ENCODE assay signal across 9 cellular contexts in the genomic region with DNA sequence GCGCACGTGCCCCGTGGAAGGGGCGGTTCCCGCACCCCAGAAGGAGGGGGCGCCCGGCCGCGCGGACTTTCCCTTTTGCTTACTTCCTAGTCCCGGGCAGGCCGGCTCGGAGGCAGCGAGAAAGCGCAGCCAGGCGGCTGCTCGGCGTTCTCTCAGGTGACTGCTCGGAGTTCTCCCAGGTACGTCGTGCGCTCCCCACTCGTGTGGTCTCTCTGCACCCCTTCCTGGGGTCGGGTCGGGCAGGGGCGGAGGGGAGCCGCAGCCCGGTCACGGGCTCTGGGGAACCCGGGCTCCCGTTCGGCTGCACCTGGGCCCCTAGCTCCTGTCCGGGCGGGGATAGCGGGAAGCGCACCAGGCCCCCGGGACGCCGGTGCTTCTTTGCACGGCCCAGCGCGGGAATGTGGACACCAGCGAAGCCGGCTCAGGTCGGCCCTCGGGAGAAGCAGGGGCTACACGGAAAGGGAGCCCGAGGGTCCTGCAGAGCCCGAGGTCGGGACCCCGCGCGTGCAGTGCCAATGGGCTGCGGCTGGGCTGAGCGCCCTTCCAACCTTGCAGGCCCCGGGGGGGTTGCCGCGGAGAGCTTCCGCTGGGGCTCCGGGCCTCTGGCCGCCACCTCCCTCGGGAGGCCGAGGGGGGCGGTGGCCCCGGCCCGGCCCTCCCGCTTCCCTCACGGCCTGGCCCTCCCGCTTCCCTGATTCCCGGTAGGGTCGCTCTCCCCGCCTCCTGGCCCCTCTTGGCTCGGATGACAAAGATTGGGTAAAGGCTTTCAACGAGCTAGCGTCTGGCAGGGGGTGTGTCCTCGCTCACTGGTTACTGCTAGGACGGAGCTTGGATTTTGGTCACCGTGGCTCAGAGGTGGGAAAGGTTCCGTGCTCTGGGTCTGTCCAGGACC. TPM values are rescaled to one million over a fixed set of nuclear protein-coding genes. Genes with fewer than 3 reads are reported as not detected.
A peak's percentile ranks its signal among the peaks of the same experiment; 100 is the strongest.
DNase-seq lines count a peak whose midpoint lies in the region; ATAC-seq and TF ChIP-seq lines count a peak whose summit lies in the region.
"Had no signal": no experiment of that assay in that cellular context is flagged by ENCODE, and none has a peak within 500 bp of the region (broad histone marks: within the 10 kb centered on the region; RNA-seq: fewer than 3 reads in every experiment).

Gene TLR2, plus strand, starts transcription at position 99 of the 892 bp plus-strand sequence. CDS start 18,628 bp downstream, outside the sequence.

- H3K4me3 ChIP-seq in BLaER1 treated with 17β-estradiol and CSF1 and Interleukin-3, amounts not matched to agents 10 nM and 100 nM = peak within 1 kb of the TSS; percentile 43 to 67 (median 54)
- H3K4me3 ChIP-seq in choroid plexus epithelial cell (ENCODE audit: low read depth, low read length) (peak within 1 kb of the TSS; percentile 62), right lobe of liver (peak within 1 kb of the TSS; percentile 63 to 72 (median 63))

- TF ChIP-seq CTCF in choroid plexus epithelial cell (conservative IDR thresholded peaks at IDR 0.05; ENCODE audit: low read depth, low read length) (no peak), right lobe of liver (IDR thresholded peaks at IDR 0.05) (peak in 1 of 4 donors; percentile 4)

- 1% methylated on average over 12 of the region's 79 CpGs for WGBS in right lobe of liver (ENCODE audit: insufficient coverage, low coverage, low lambda C conversion rate, missing lambda C conversion rate)

- H3K9me3 ChIP-seq in BLaER1 treated with 17β-estradiol and CSF1 and Interleukin-3, amounts not matched to agents 10 nM and 100 nM (replicated peaks in 1 of 11) = peaks cover 69 to 91% (median 84%) of the 10 kb centered on the region in 11 experiments
- no peaks in the 10 kb centered on the region for H3K9me3 ChIP-seq in right lobe of liver

- H3K27ac ChIP-seq in BLaER1 treated with 17β-estradiol and CSF1 and Interleukin-3, amounts not matched to agents 10 nM and 100 nM = peak within 1 kb of the TSS in 3 of 11 experiments; percentile 6 to 57 (median 43); a peak in 3 of 22 replicates
- H3K27ac ChIP-seq in right lobe of liver = peak within 1 kb of the TSS; percentile 63 to 79 (median 70)
- H3K27ac ChIP-seq: KMS-11 had no signal

- peaks cover 0 to 40% (median 31%) of the 10 kb centered on the region in 11 experiments; a peak in 21 of 22 replicates for H3K36me3 ChIP-seq in BLaER1 treated with 17β-estradiol and CSF1 and Interleukin-3, amounts not matched to agents 10 nM and 100 nM
- H3K36me3 ChIP-seq in right lobe of liver = no peaks in the 10 kb centered on the region

- ATAC-seq in GM19397 (IDR thresholded peaks at IDR 0.05; ENCODE audit: unreplicated experiment) (peak; percentile 85), HG03571 (IDR thresholded peaks at IDR 0.05; ENCODE audit: unreplicated experiment) (peak; percentile 85), right lobe of liver (peak; percentile 91 to 95 (median 92))

- intact Hi-C loops in right lobe of liver (cut with DNase I) = no loop called here

- H3K4me1 ChIP-seq in BLaER1 treated with 17β-estradiol and CSF1 and Interleukin-3, amounts not matched to agents 10 nM and 100 nM = peaks cover 6 to 24% (median 12%) of the 10 kb centered on the region in 10 experiments; a peak in 19 of 20 replicates
- H3K4me1 ChIP-seq in right lobe of liver = no peaks in the 10 kb centered on the region

- peak within 1 kb of the TSS; percentile 61 to 99 (median 82) for H3K4me2 ChIP-seq in BLaER1 treated with 17β-estradiol and CSF1 and Interleukin-3, amounts not matched to agents 10 nM and 100 nM
- H3K4me2 ChIP-seq: KMS-11 had no signal

- no peaks in the 10 kb centered on the region for H4K20me1 ChIP-seq in BLaER1 treated with 17β-estradiol and CSF1 and Interleukin-3, amounts not matched to agents 10 nM and 100 nM

- peak within 1 kb of the TSS in 6 of 11 experiments; percentile 13 to 78 (median 38); a peak in 8 of 22 replicates for H3K9ac ChIP-seq in BLaER1 treated with 17β-estradiol and CSF1 and Interleukin-3, amounts not matched to agents 10 nM and 100 nM
- H3K9ac ChIP-seq: KMS-11 had no signal

- peak; percentile 54 for TF ChIP-seq POLR2A in right lobe of liver (IDR thresholded peaks at IDR 0.05)

- H3K27me3 ChIP-seq in BLaER1 treated with 17β-estradiol and CSF1 and Interleukin-3, amounts not matched to agents 10 nM and 100 nM = peaks cover 23 to 45% (median 39%) of the 10 kb centered on the region in 11 experiments
- H3K27me3 ChIP-seq in right lobe of liver = no peaks in the 10 kb centered on the region

- DNase-seq in activated CD4-positive, alpha-beta T cell treated with anti-CD3 and anti-CD28 coated beads for 1 hour = peak; percentile 55
- peak; percentile 25 for DNase-seq in choroid plexus epithelial cell (ENCODE audit: low read depth)
- DNase-seq in right lobe of liver = peak; percentile 86 to 92 (median 89)
- peak; percentile 72 for DNase-seq in stimulated activated CD4-positive, alpha-beta T cell treated with anti-CD3 and anti-CD28 coated beads, Interleukin-4, amount 100 ng/mL, for 24 hours
- DNase-seq in NCI-H2107 treated with DMSO at 0.1 percent for 48 hours (lab: John Stamatoyannopoulos, UW; ENCODE audit: unreplicated experiment) = no peak

RNA-seq across cellular contexts. Expression of gene TLR2, which starts in this region (rescaled TPM):
- total RNA-seq in right lobe of liver = 10 to 100 TPM in 5 of 6 experiments, 1 to 10 TPM in 1; 4.2 to 22.3 (median 12.1) TPM
